In the genomic region with DNA sequence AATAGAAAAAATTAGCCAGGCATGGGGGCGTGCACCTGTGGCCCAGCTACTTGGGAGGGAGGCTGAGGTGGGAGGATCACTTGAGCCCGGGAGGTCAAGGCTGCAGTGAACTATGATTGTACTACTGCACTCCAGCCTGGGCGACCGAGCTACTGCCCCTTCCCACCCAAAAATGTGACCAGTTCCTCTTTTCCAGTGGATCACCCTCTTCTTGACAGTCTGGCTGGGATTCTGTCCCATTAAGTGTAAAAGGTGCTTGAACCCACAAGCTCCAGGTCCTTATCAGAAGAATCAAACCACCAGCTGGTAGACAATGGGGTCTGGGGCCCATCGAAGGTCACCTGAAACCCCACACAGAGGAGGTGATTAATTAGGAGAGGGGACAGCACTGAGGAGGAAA, we compare ENCODE assay signal across 9 cellular contexts.
"Had no signal": no experiment of that assay in that cellular context is flagged by ENCODE, and none has a peak within 500 bp of the region (broad histone marks: within the 10 kb centered on the region; RNA-seq: fewer than 3 reads in every experiment).

No MANE protein-coding gene starts in this region.

- H3K9ac ChIP-seq: GM23248, KMS-11 had no signal

- H3K27ac ChIP-seq: GM23248, KMS-11 had no signal

- H2AFZ ChIP-seq: GM23248 had no signal

- H3K9me3 Mint-ChIP-seq: H9 had no signal

- H3K4me2 ChIP-seq: KMS-11 had no signal

- DNase-seq: GM23248, H9, HCEC 1CT, IMR-90, KBM-7 had no signal

- H3K4me3 ChIP-seq: GM23248 had no signal

- H3K4me3 Mint-ChIP-seq: H9 had no signal

- FAIRE-seq: H1, H54, HTR-8/SVneo had no signal
